In genomic region chr12:95337176-95337575, GRCh38 we compare ENCODE assay signal across 14 cellular contexts.
DNase-seq lines count a peak whose midpoint lies in the region; TF ChIP-seq lines count a peak whose summit lies in the region.
"Had no signal": no experiment of that assay in that cellular context is flagged by ENCODE, and none has a peak within 500 bp of the region (broad histone marks: within the 10 kb centered on the region; RNA-seq: fewer than 3 reads in every experiment).

No MANE protein-coding gene starts in this region.

- no peak overlapping the region for H3K4me3 Mint-ChIP-seq in neural progenitor cell
- H3K4me3 Mint-ChIP-seq: natural killer cell, WTC11 had no signal

- peaks cover 15% of the 10 kb centered on the region for H3F3A ChIP-seq in neural progenitor cell (ENCODE audit: low read depth)

- H3K79me2 ChIP-seq in OCI-LY3 (ENCODE audit: low read length) (no peaks in the 10 kb centered on the region), neural progenitor cell (ENCODE audit: low read depth) (no peaks in the 10 kb centered on the region)

- peak overlapping the region; percentile 30 for H3K27ac Mint-ChIP-seq in neural progenitor cell
- H3K27ac Mint-ChIP-seq: natural killer cell had no signal

- H3K4me3 ChIP-seq in OCI-LY3 (ENCODE audit: low read length) (no peak overlapping the region), neural progenitor cell (no peak overlapping the region)

- H3K4me2 ChIP-seq in OCI-LY3 (ENCODE audit: low read length) (0 out of 2 replicates have a peak overlapping the region, but pooled peaks have one; percentile 12), neural progenitor cell (no peak overlapping the region)

- H3K9me3 Mint-ChIP-seq in neural progenitor cell = no peaks in the 10 kb centered on the region
- H3K9me3 Mint-ChIP-seq: natural killer cell, WTC11 had no signal

- peaks cover 4% of the 10 kb centered on the region; the same call in 1 of the 2 replicates for H3K27me3 ChIP-seq in OCI-LY3 (ENCODE audit: low read depth, low read length)
- no peaks in the 10 kb centered on the region for H3K27me3 ChIP-seq in neural progenitor cell

- H3K9me3 ChIP-seq in OCI-LY3 (ENCODE audit: insufficient read depth, low read length) = no peaks in the 10 kb centered on the region
- no peaks in the 10 kb centered on the region for H3K9me3 ChIP-seq in neural progenitor cell (ENCODE audit: low read depth)

- H3K36me3 ChIP-seq in OCI-LY3 (replicated peaks; ENCODE audit: low read depth, low read length) (no peaks in the 10 kb centered on the region), neural progenitor cell (no peaks in the 10 kb centered on the region)

- no peak overlapping the region for H3K27ac ChIP-seq in OCI-LY3 (ENCODE audit: low read length)
- no peak overlapping the region for H3K27ac ChIP-seq in neural progenitor cell

- H2AFZ ChIP-seq in OCI-LY3 (ENCODE audit: low read depth, low read length) (no peak overlapping the region), neural progenitor cell (replicated peaks) (no peak overlapping the region)

- no peaks in the 10 kb centered on the region for H3K27me3 Mint-ChIP-seq in neural progenitor cell (ENCODE audit: insufficient read depth, low read depth)

- peak; percentile 24 for DNase-seq in AG20443 (ENCODE audit: low spot score)
- peak; percentile 79 for DNase-seq in fibroblast of peridontal ligament (ENCODE audit: extremely low read depth)
- DNase-seq in neural progenitor cell (ENCODE audit: low spot score) = no peak
- no peak for DNase-seq in activated CD4-positive, CD25-positive, alpha-beta regulatory T cell treated with anti-CD3 and anti-CD28 coated beads, Interleukin-2, amount 50 U/mL, for 72 hours
- DNase-seq in activated naive CD4-positive, alpha-beta T cell (lab: John Stamatoyannopoulos, UW) = no peak
- no peak for DNase-seq in NCI-H1048 (lab: John Stamatoyannopoulos, UW)
- DNase-seq in DMS 273 (lab: John Stamatoyannopoulos, UW; ENCODE audit: unreplicated experiment) = no peak
- DNase-seq: GDM1; natural killer cell; stimulated activated CD4-positive, alpha-beta T cell treated with anti-CD3 and anti-CD28 coated beads, Interleukin-15, amount 100 ng/mL, for 24 hours; stimulated activated naive CD4-positive, alpha-beta T cell; T-helper 2 cell had no signal

- H3K9ac ChIP-seq in OCI-LY3 (ENCODE audit: low read length) = no peak overlapping the region
- no peak overlapping the region for H3K9ac ChIP-seq in neural progenitor cell

- H3K4me1 ChIP-seq in OCI-LY3 (ENCODE audit: low read length) = no peaks in the 10 kb centered on the region
- H3K4me1 ChIP-seq in neural progenitor cell = peaks cover 5% of the 10 kb centered on the region

- no peaks in the 10 kb centered on the region for H4K20me1 ChIP-seq in OCI-LY3 (ENCODE audit: insufficient read depth, low read length)
- no peaks in the 10 kb centered on the region for H4K20me1 ChIP-seq in neural progenitor cell (ENCODE audit: low read depth)

- peaks cover 23% of the 10 kb centered on the region for H3K4me1 Mint-ChIP-seq in neural progenitor cell
- H3K4me1 Mint-ChIP-seq: natural killer cell had no signal

- TF ChIP-seq CTCF in OCI-LY3 (IDR thresholded peaks at IDR 0.05; ENCODE audit: low read depth, low read length) (no peak), neural progenitor cell (IDR thresholded peaks at IDR 0.05) (no peak)

- no peaks in the 10 kb centered on the region for H3K36me3 Mint-ChIP-seq in neural progenitor cell
- H3K36me3 Mint-ChIP-seq: natural killer cell, WTC11 had no signal

Comparison
In these comparisons a context has a peak if more than half of its experiments do, and no peak if none do; other contexts are left out.
1. DNase-seq: peak in AG20443 (single experiment) and fibroblast of peridontal ligament (single experiment); none in neural progenitor cell (single experiment), activated CD4-positive, CD25-positive, alpha-beta regulatory T cell treated with anti-CD3 and anti-CD28 coated beads, Interleukin-2, amount 50 U/mL, for 72 hours (single experiment), activated naive CD4-positive, alpha-beta T cell (0 of 4), NCI-H1048 (single experiment) and DMS 273 (single experiment).